Comparison of ENCODE assay signal across 12 cellular contexts in genomic region chr4:1170805-1171305, GRCh38. TPM values are rescaled to one million over a fixed set of nuclear protein-coding genes. Genes with fewer than 3 reads are reported as not detected.
DNase-seq lines count a peak whose midpoint lies in the region; ATAC-seq and TF ChIP-seq lines count a peak whose summit lies in the region.
"Had no signal": no experiment of that assay in that cellular context is flagged by ENCODE, and none has a peak within 500 bp of the region (broad histone marks: within the 10 kb centered on the region; RNA-seq: fewer than 3 reads in every experiment).

No MANE protein-coding gene starts in this region.

- no peak for TF ChIP-seq CTCF in activated CD8-positive, alpha-beta T cell treated with anti-CD3 and anti-CD28 coated beads for 36 hours (IDR thresholded peaks at IDR 0.05)
- no peak for TF ChIP-seq CTCF in brain microvascular endothelial cell (IDR thresholded peaks at IDR 0.05; ENCODE audit: low read depth, low read length, missing control alignments)
- no peak for TF ChIP-seq CTCF in thoracic aorta (IDR thresholded peaks at IDR 0.05)

- no peak overlapping the region for H3K27ac Mint-ChIP-seq in activated CD8-positive, alpha-beta T cell treated with anti-CD3 and anti-CD28 coated beads, Interleukin-2, amount 10 ng/mL, durations not matched to agents 7 days and 5 days
- no peak overlapping the region for H3K27ac Mint-ChIP-seq in activated CD8-positive, alpha-beta T cell treated with anti-CD3 and anti-CD28 coated beads for 36 hours
- H3K27ac Mint-ChIP-seq in memory B cell = peak overlapping the region; percentile 48
- no peak overlapping the region for H3K27ac Mint-ChIP-seq in activated CD4-positive, alpha-beta memory T cell treated with anti-CD3 and anti-CD28 coated beads, Interleukin-2, amount 10 ng/mL, durations not matched to agents 7 days and 5 days

- peaks cover 28% of the 10 kb centered on the region for H3K27me3 Mint-ChIP-seq in activated CD8-positive, alpha-beta T cell treated with anti-CD3 and anti-CD28 coated beads, Interleukin-2, amount 10 ng/mL, durations not matched to agents 7 days and 5 days (ENCODE audit: low read depth)
- H3K27me3 Mint-ChIP-seq in activated CD8-positive, alpha-beta T cell treated with anti-CD3 and anti-CD28 coated beads for 36 hours = peaks cover 21% of the 10 kb centered on the region
- H3K27me3 Mint-ChIP-seq in memory B cell = peaks cover 10% of the 10 kb centered on the region
- H3K27me3 Mint-ChIP-seq in activated CD4-positive, alpha-beta memory T cell treated with anti-CD3 and anti-CD28 coated beads, Interleukin-2, amount 10 ng/mL, durations not matched to agents 7 days and 5 days = peaks cover 29% of the 10 kb centered on the region

- no peak for ATAC-seq in activated CD8-positive, alpha-beta T cell treated with anti-CD3 and anti-CD28 coated beads, Interleukin-2, amount 10 ng/mL, durations not matched to agents 7 days and 5 days
- no peak for ATAC-seq in activated CD8-positive, alpha-beta T cell treated with anti-CD3 and anti-CD28 coated beads for 36 hours
- ATAC-seq in memory B cell (ENCODE audit: low read depth) (no peak), thoracic aorta (ENCODE audit: insufficient number of reproducible peaks, low FRiP score, low read depth) (no peak), HG03108 (IDR thresholded peaks at IDR 0.05; ENCODE audit: unreplicated experiment) (no peak), HG03139 (IDR thresholded peaks at IDR 0.05; ENCODE audit: unreplicated experiment) (no peak)

- DNase-seq in activated CD8-positive, alpha-beta T cell treated with anti-CD3 and anti-CD28 coated beads, Interleukin-2, amount 10 ng/mL, durations not matched to agents 7 days and 5 days = no peak
- no peak for DNase-seq in activated CD8-positive, alpha-beta T cell treated with anti-CD3 and anti-CD28 coated beads for 36 hours
- DNase-seq in brain microvascular endothelial cell (no peak), memory B cell (ENCODE audit: low spot score in 2 of 2) (no peak), thoracic aorta (ENCODE audit: low spot score) (no peak)
- DNase-seq in activated CD4-positive, alpha-beta memory T cell treated with anti-CD3 and anti-CD28 coated beads, Interleukin-2, amount 10 ng/mL, durations not matched to agents 7 days and 5 days = no peak
- DNase-seq: EL, NCI-H510A treated with DMSO at 0.1 percent for 48 hours had no signal

- peak overlapping the region; percentile 45 for H3K4me3 Mint-ChIP-seq in activated CD8-positive, alpha-beta T cell treated with anti-CD3 and anti-CD28 coated beads, Interleukin-2, amount 10 ng/mL, durations not matched to agents 7 days and 5 days
- H3K4me3 Mint-ChIP-seq in activated CD8-positive, alpha-beta T cell treated with anti-CD3 and anti-CD28 coated beads for 36 hours = no peak overlapping the region
- peak overlapping the region; percentile 78 for H3K4me3 Mint-ChIP-seq in memory B cell
- no peak overlapping the region for H3K4me3 Mint-ChIP-seq in activated CD4-positive, alpha-beta memory T cell treated with anti-CD3 and anti-CD28 coated beads, Interleukin-2, amount 10 ng/mL, durations not matched to agents 7 days and 5 days

- in situ Hi-C loops in brain microvascular endothelial cell (cut with HindIII; ENCODE audit: low pct_ligation_motif_present, low sequenced_read_pairs) = no loop called here

- peaks cover 4% of the 10 kb centered on the region for H3K36me3 Mint-ChIP-seq in activated CD8-positive, alpha-beta T cell treated with anti-CD3 and anti-CD28 coated beads, Interleukin-2, amount 10 ng/mL, durations not matched to agents 7 days and 5 days (ENCODE audit: low read depth)
- no peaks in the 10 kb centered on the region for H3K36me3 Mint-ChIP-seq in activated CD8-positive, alpha-beta T cell treated with anti-CD3 and anti-CD28 coated beads for 36 hours (ENCODE audit: low read depth)
- no peaks in the 10 kb centered on the region for H3K36me3 Mint-ChIP-seq in memory B cell
- H3K36me3 Mint-ChIP-seq in activated CD4-positive, alpha-beta memory T cell treated with anti-CD3 and anti-CD28 coated beads, Interleukin-2, amount 10 ng/mL, durations not matched to agents 7 days and 5 days (ENCODE audit: low read depth) = no peaks in the 10 kb centered on the region

- peaks cover 23% of the 10 kb centered on the region for H3K27me3 ChIP-seq in brain microvascular endothelial cell (replicated peaks)
- H3K27me3 ChIP-seq in thoracic aorta (replicated peaks; ENCODE audit: insufficient read depth) = peaks cover 13% of the 10 kb centered on the region

- H3K4me1 ChIP-seq in thoracic aorta (ENCODE audit: control insufficient read depth in 1 of 2, low read depth in 2 of 2) = peaks cover 7 to 23% of the 10 kb centered on the region in 2 donors

- intact Hi-C loops in activated CD8-positive, alpha-beta T cell treated with anti-CD3 and anti-CD28 coated beads for 36 hours (cut with micrococcal nuclease) = no loop called here

- H3K9me3 ChIP-seq in thoracic aorta = no peaks in the 10 kb centered on the region
- H3K9me3 ChIP-seq: SJSA1 had no signal

- H3K36me3 ChIP-seq in brain microvascular endothelial cell (replicated peaks) = no peaks in the 10 kb centered on the region
- H3K36me3 ChIP-seq in thoracic aorta = no peaks in the 10 kb centered on the region
- H3K36me3 ChIP-seq: SJSA1 had no signal

- CTCF ChIA-PET in activated CD8-positive, alpha-beta T cell treated with anti-CD3 and anti-CD28 coated beads, Interleukin-2, amount 10 ng/mL, durations not matched to agents 7 days and 5 days (lab: Charles Lee) = interaction anchor here (0.6 to 1.3 kb wide), 3 partner anchors 13 to 33 kb away, joined by 3 read pairs; no protein-coding TSS in a partner anchor
- CTCF ChIA-PET in activated CD8-positive, alpha-beta T cell treated with anti-CD3 and anti-CD28 coated beads for 36 hours (lab: Charles Lee) = interaction anchor here (0.7 to 1.2 kb wide), 3 partner anchors 13 to 20 kb away, joined by 3 to 7 read pairs (median 3); no protein-coding TSS in a partner anchor
- CTCF ChIA-PET in activated CD4-positive, alpha-beta memory T cell treated with anti-CD3 and anti-CD28 coated beads, Interleukin-2, amount 10 ng/mL, durations not matched to agents 7 days and 5 days (lab: Charles Lee) = no interaction called here

- POLR2A ChIA-PET in activated CD8-positive, alpha-beta T cell treated with anti-CD3 and anti-CD28 coated beads, Interleukin-2, amount 10 ng/mL, durations not matched to agents 7 days and 5 days (lab: Charles Lee) = no interaction called here
- POLR2A ChIA-PET in activated CD8-positive, alpha-beta T cell treated with anti-CD3 and anti-CD28 coated beads for 36 hours (lab: Charles Lee) = no interaction called here
- POLR2A ChIA-PET in activated CD4-positive, alpha-beta memory T cell treated with anti-CD3 and anti-CD28 coated beads, Interleukin-2, amount 10 ng/mL, durations not matched to agents 7 days and 5 days (lab: Charles Lee) = interaction anchor here (0.7 kb wide), 1 partner anchor 33 kb away, joined by 3 read pairs; no protein-coding TSS in a partner anchor

- H3K4me3 ChIP-seq in brain microvascular endothelial cell (ENCODE audit: low read depth, low read length) (peak overlapping the region; percentile 47), thoracic aorta (peak overlapping the region; percentile 62)
- H3K4me3 ChIP-seq: SJSA1 had no signal

- peaks cover 39% of the 10 kb centered on the region for H3K4me1 Mint-ChIP-seq in activated CD8-positive, alpha-beta T cell treated with anti-CD3 and anti-CD28 coated beads, Interleukin-2, amount 10 ng/mL, durations not matched to agents 7 days and 5 days (ENCODE audit: low read depth)
- peaks cover 23% of the 10 kb centered on the region for H3K4me1 Mint-ChIP-seq in activated CD8-positive, alpha-beta T cell treated with anti-CD3 and anti-CD28 coated beads for 36 hours (ENCODE audit: low read depth)
- H3K4me1 Mint-ChIP-seq in memory B cell = peaks cover 22% of the 10 kb centered on the region
- peaks cover 24% of the 10 kb centered on the region for H3K4me1 Mint-ChIP-seq in activated CD4-positive, alpha-beta memory T cell treated with anti-CD3 and anti-CD28 coated beads, Interleukin-2, amount 10 ng/mL, durations not matched to agents 7 days and 5 days

- no peaks in the 10 kb centered on the region for H3K9me3 Mint-ChIP-seq in activated CD8-positive, alpha-beta T cell treated with anti-CD3 and anti-CD28 coated beads, Interleukin-2, amount 10 ng/mL, durations not matched to agents 7 days and 5 days (ENCODE audit: insufficient read depth)
- H3K9me3 Mint-ChIP-seq in activated CD8-positive, alpha-beta T cell treated with anti-CD3 and anti-CD28 coated beads for 36 hours = no peaks in the 10 kb centered on the region
- H3K9me3 Mint-ChIP-seq in memory B cell = no peaks in the 10 kb centered on the region
- H3K9me3 Mint-ChIP-seq in activated CD4-positive, alpha-beta memory T cell treated with anti-CD3 and anti-CD28 coated beads, Interleukin-2, amount 10 ng/mL, durations not matched to agents 7 days and 5 days = no peaks in the 10 kb centered on the region

- H3K27ac ChIP-seq in brain microvascular endothelial cell (no peak overlapping the region), thoracic aorta (no peak overlapping the region)
- H3K27ac ChIP-seq: SJSA1 had no signal

RNA-seq across cellular contexts. Expression of gene SPON2, which starts 1.5 kb away (rescaled TPM):
- total RNA-seq in activated CD8-positive, alpha-beta T cell treated with anti-CD3 and anti-CD28 coated beads, Interleukin-2, amount 10 ng/mL, durations not matched to agents 7 days and 5 days = 10 to 100 TPM; 14.7 to 14.9 TPM
- total RNA-seq in activated CD8-positive, alpha-beta T cell treated with anti-CD3 and anti-CD28 coated beads for 36 hours = 10 to 100 TPM in 1 of 2 experiments, 1 to 10 TPM in 1; 9.9 to 10.5 TPM
- total RNA-seq in thoracic aorta = 10 to 100 TPM; 15.2 to 18.4 TPM
- total RNA-seq in activated CD4-positive, alpha-beta memory T cell treated with anti-CD3 and anti-CD28 coated beads, Interleukin-2, amount 10 ng/mL, durations not matched to agents 7 days and 5 days = 10 to 100 TPM; 22.8 to 24.6 TPM

RNA-seq across cellular contexts. Expression of gene RNF212, which starts 57.5 kb away (rescaled TPM):
- 1 to 10 TPM; 2.0 to 2.7 TPM for total RNA-seq in activated CD8-positive, alpha-beta T cell treated with anti-CD3 and anti-CD28 coated beads, Interleukin-2, amount 10 ng/mL, durations not matched to agents 7 days and 5 days
- total RNA-seq in activated CD8-positive, alpha-beta T cell treated with anti-CD3 and anti-CD28 coated beads for 36 hours = 1 to 10 TPM; 3.0 to 3.3 TPM
- total RNA-seq in thoracic aorta = 1 to 10 TPM; 1.2 to 2.4 TPM
- total RNA-seq in activated CD4-positive, alpha-beta memory T cell treated with anti-CD3 and anti-CD28 coated beads, Interleukin-2, amount 10 ng/mL, durations not matched to agents 7 days and 5 days = 1 to 10 TPM in 1 of 2 experiments, under 1 TPM in 1; 0.88 to 1.0 TPM
- total RNA-seq: H4, SJSA1 had no signal

Comparison
In these comparisons a context has a peak if more than half of its experiments do, and no peak if none do; other contexts are left out.
1. H3K4me3 Mint-ChIP-seq: peak in activated CD8-positive, alpha-beta T cell treated with anti-CD3 and anti-CD28 coated beads, Interleukin-2, amount 10 ng/mL, durations not matched to agents 7 days and 5 days (single experiment) and memory B cell (single experiment); none in activated CD8-positive, alpha-beta T cell treated with anti-CD3 and anti-CD28 coated beads for 36 hours (single experiment) and activated CD4-positive, alpha-beta memory T cell treated with anti-CD3 and anti-CD28 coated beads, Interleukin-2, amount 10 ng/mL, durations not matched to agents 7 days and 5 days (single experiment).